8 cellular contexts compared by ENCODE assay signal in genomic region chr14:103091041-103091882, GRCh38. TPM values are rescaled to one million over a fixed set of nuclear protein-coding genes. Genes with fewer than 3 reads are reported as not detected.
DNase-seq lines count a peak whose midpoint lies in the region; ATAC-seq lines count a peak whose summit lies in the region.

No MANE protein-coding gene starts in this region.

- DNase-seq in RKO (ENCODE audit: low spot score) (peak; percentile 68), right cardiac atrium (peak; percentile 67 to 88 (median 88)), NCI-H345 treated with DMSO at 0.1 percent for 48 hours (lab: John Stamatoyannopoulos, UW; ENCODE audit: unreplicated experiment) (no peak), cerebellar cortex (ENCODE audit: low spot score) (no peak)
- DNase-seq in activated naive CD4-positive, alpha-beta T cell treated with Interleukin-2 at 50 U/mL for 16 hours: peak; percentile 81
- DNase-seq in stimulated activated CD4-positive, alpha-beta T cell treated with anti-CD3 and anti-CD28 coated beads, Interleukin-12 subunit alpha, Interleukin-12 subunit beta, amount 100 ng/mL, for 24 hours (ENCODE audit: low read depth in 2 of 2): peak; percentile 51 to 71

- H3K36me3 ChIP-seq in ES-I3 (ENCODE audit: insufficient read depth, low read length): no peaks in the 10 kb centered on the region

- H3K4me3 ChIP-seq in right cardiac atrium (ENCODE audit: low read length): peak overlapping the region; percentile 55

- 7% methylated on average over 69 of the region's 69 CpGs for WGBS in right cardiac atrium

- H3K4me1 ChIP-seq in ES-I3 (ENCODE audit: insufficient read depth, low read length) (peaks cover 17% of the 10 kb centered on the region; the same call in 1 of the 2 replicates), right cardiac atrium (ENCODE audit: control insufficient read depth, insufficient read depth, low read length) (no peaks in the 10 kb centered on the region)

- intact Hi-C loops in right cardiac atrium (cut with DNase I): no loop called here

- H3K9me3 ChIP-seq in ES-I3 (ENCODE audit: control insufficient read depth, insufficient read depth, low read length): no peaks in the 10 kb centered on the region
- H3K9me3 ChIP-seq in right cardiac atrium (ENCODE audit: control insufficient read depth, low read length): no peaks in the 10 kb centered on the region

- peak overlapping the region; percentile 40; the same call in 1 of the 2 replicates for H3K9ac ChIP-seq in ES-I3 (ENCODE audit: low read depth, low read length)

- H3K27me3 ChIP-seq in right cardiac atrium (ENCODE audit: control insufficient read depth, insufficient read depth): no peaks in the 10 kb centered on the region

- no peak overlapping the region for H3K27ac ChIP-seq in right cardiac atrium (ENCODE audit: low read length)

- ATAC-seq in HG02642 (IDR thresholded peaks at IDR 0.05; ENCODE audit: poor library complexity, unreplicated experiment) (peak; percentile 64), right cardiac atrium (peak; percentile 67 to 69)

RNA-seq across cellular contexts. Expression of gene EXOC3L4, which starts 3.3 kb away (rescaled TPM):
- total RNA-seq in right cardiac atrium: 1 to 10 TPM in 3 of 4 donors, under 1 TPM in 1; 0.63 to 2.5 (median 1.1) TPM
- 1.4 TPM for polyA plus RNA-seq in right cardiac atrium

RNA-seq across cellular contexts. Expression of gene LBHD2, which starts 7.3 kb away (rescaled TPM):
- not detected for total RNA-seq in right cardiac atrium
- not detected for polyA plus RNA-seq in right cardiac atrium

RNA-seq across cellular contexts. Expression of gene TNFAIP2, which starts 32.0 kb away (rescaled TPM):
- total RNA-seq in right cardiac atrium: 10 to 100 TPM; 41.5 to 51.3 (median 49.4) TPM
- 46.7 TPM for polyA plus RNA-seq in right cardiac atrium

RNA-seq across cellular contexts. Expression of gene CDC42BPB, which starts 33.9 kb away (rescaled TPM):
- total RNA-seq in right cardiac atrium: 10 to 100 TPM; 67.0 to 82.5 (median 69.8) TPM
- 42.5 TPM for polyA plus RNA-seq in right cardiac atrium

Comparison
In these comparisons a context has a peak if more than half of its experiments do, and no peak if none do; other contexts are left out.
1. DNase-seq: peak in RKO (single experiment), activated naive CD4-positive, alpha-beta T cell treated with Interleukin-2 at 50 U/mL for 16 hours (single experiment), right cardiac atrium (3 of 3) and stimulated activated CD4-positive, alpha-beta T cell treated with anti-CD3 and anti-CD28 coated beads, Interleukin-12 subunit alpha, Interleukin-12 subunit beta, amount 100 ng/mL, for 24 hours (2 of 2); none in NCI-H345 treated with DMSO at 0.1 percent for 48 hours (single experiment) and cerebellar cortex (single experiment).